31 cellular contexts compared by ENCODE assay signal in the genomic region with DNA sequence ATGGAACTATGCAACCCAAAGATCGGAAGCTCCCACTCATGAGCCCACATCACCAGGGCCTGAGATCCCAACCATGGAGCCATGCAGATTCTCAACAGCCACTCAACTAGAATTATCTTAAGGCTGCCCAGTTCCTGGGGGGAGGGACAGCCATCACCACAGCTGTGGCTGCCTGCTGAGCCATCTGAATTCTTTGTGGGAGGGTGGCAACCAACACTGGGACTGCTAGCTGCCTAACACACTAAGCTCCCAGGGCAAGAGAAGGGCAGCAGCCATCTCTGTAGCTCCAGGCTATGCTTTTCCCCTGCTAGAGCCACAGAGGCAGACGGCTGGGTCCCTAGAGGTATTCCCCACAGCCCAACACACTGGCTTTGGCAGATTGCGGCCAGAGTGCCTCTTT.
"Had no signal": no experiment of that assay in that cellular context is flagged by ENCODE, and none has a peak within 500 bp of the region (broad histone marks: within the 10 kb centered on the region; RNA-seq: fewer than 3 reads in every experiment).

No MANE protein-coding gene starts in this region.

- H3K27ac Mint-ChIP-seq: natural killer cell treated with Interleukin-12 subunit alpha and Interleukin-12 subunit beta and Interleukin-15 and Interleukin-18, amount 100 ng/mL, for 72 hours; nephron progenitor cell; progenitor cell of endocrine pancreas; stimulated activated memory B cell treated with anti-CD40 and anti-IgM and Interleukin-4, amounts not matched to agents 10 μg/mL and 1 μg/mL and 100 μg/mL, for 72 hours; stimulated activated naive CD8-positive, alpha-beta T cell treated with anti-CD3 and anti-CD28 coated beads, Interleukin-15, amount 100 ng/mL, for 72 hours had no signal

- H3K36me3 Mint-ChIP-seq: stimulated activated memory B cell treated with anti-CD40 and anti-IgM and Interleukin-4, amounts not matched to agents 10 μg/mL and 1 μg/mL and 100 μg/mL, for 72 hours had no signal

- H3K27ac ChIP-seq: ovary, parathyroid adenoma, psoas muscle, right lobe of liver, sigmoid colon, skin epidermis, spleen, suprapubic skin, testis, tibial nerve, upper lobe of left lung, vagina had no signal

- H3K9ac ChIP-seq: parathyroid adenoma had no signal

- H3K27me3 ChIP-seq: ovary, right lobe of liver, sigmoid colon, spleen, suprapubic skin, testis, tibial nerve, upper lobe of left lung, vagina had no signal

- H3K4me3 ChIP-seq: ovary, psoas muscle, right lobe of liver, sigmoid colon, skin epidermis, smooth muscle cell, spleen, suprapubic skin, testis, tibial nerve, upper lobe of left lung, vagina had no signal

- DNase-seq: naive thymus-derived CD8-positive, alpha-beta T cell; nephron progenitor cell; occipital lobe; ovary; psoas muscle; right cardiac atrium; right lobe of liver; sigmoid colon; spleen; stimulated activated CD4-positive, alpha-beta T cell treated with anti-CD3 and anti-CD28 coated beads, Interleukin-12 subunit alpha, Interleukin-12 subunit beta, amount 100 ng/mL, for 4 hours; stimulated activated CD4-positive, alpha-beta T cell treated with anti-CD3 and anti-CD28 coated beads, Interleukin-1b, Interleukin-23, amount 100 ng/mL, for 48 hours; stimulated activated CD4-positive, alpha-beta T cell treated with anti-CD3 and anti-CD28 coated beads, Interleukin-4, amount 100 ng/mL, for 1 hour; stimulated activated CD4-positive, alpha-beta T cell treated with anti-CD3 and anti-CD28 coated beads, Interleukin-4, amount 100 ng/mL, for 4 hours; stimulated activated CD8-positive, alpha-beta memory T cell treated with anti-CD3 and anti-CD28 coated beads, Interleukin-4, amount 100 ng/mL, for 48 hours; stimulated activated naive CD4-positive, alpha-beta T cell; stimulated activated naive CD8-positive, alpha-beta T cell treated with anti-CD3 and anti-CD28 coated beads, Interleukin-15, amount 100 ng/mL, for 72 hours; stimulated activated naive CD8-positive, alpha-beta T cell treated with anti-CD3 and anti-CD28 coated beads, Interleukin-15, Interleukin-2, amounts not matched to agents 100 U/mL and 50 U/mL, for 24 hours; substantia nigra; testis; trophoblast cell had no signal

- H3K4me2 ChIP-seq: smooth muscle cell had no signal

- H3K9me3 ChIP-seq: ovary, right lobe of liver, testis, vagina had no signal

- H3K27me3 Mint-ChIP-seq: naive thymus-derived CD8-positive, alpha-beta T cell; natural killer cell treated with Interleukin-12 subunit alpha and Interleukin-12 subunit beta and Interleukin-15 and Interleukin-18, amount 100 ng/mL, for 72 hours; progenitor cell of endocrine pancreas; stimulated activated naive CD8-positive, alpha-beta T cell treated with anti-CD3 and anti-CD28 coated beads, Interleukin-15, amount 100 ng/mL, for 72 hours had no signal

- H3K36me3 ChIP-seq: ovary, right lobe of liver, sigmoid colon, spleen, suprapubic skin, tibial nerve, upper lobe of left lung, vagina had no signal

- H2AFZ ChIP-seq: parathyroid adenoma had no signal

- H3K4me1 ChIP-seq: parathyroid adenoma, psoas muscle, right lobe of liver, sigmoid colon, spleen, suprapubic skin, testis, tibial nerve, upper lobe of left lung, vagina had no signal

- H3K4me1 Mint-ChIP-seq: naive thymus-derived CD8-positive, alpha-beta T cell; nephron progenitor cell; neural crest cell; stimulated activated memory B cell treated with anti-CD40 and anti-IgM and Interleukin-4, amounts not matched to agents 10 μg/mL and 1 μg/mL and 100 μg/mL, for 72 hours; stimulated activated naive CD8-positive, alpha-beta T cell treated with anti-CD3 and anti-CD28 coated beads, Interleukin-15, amount 100 ng/mL, for 72 hours had no signal

- H3K4me3 Mint-ChIP-seq: naive thymus-derived CD8-positive, alpha-beta T cell; natural killer cell treated with Interleukin-12 subunit alpha and Interleukin-12 subunit beta and Interleukin-15 and Interleukin-18, amount 100 ng/mL, for 72 hours; nephron progenitor cell; neural crest cell; stimulated activated memory B cell treated with anti-CD40 and anti-IgM and Interleukin-4, amounts not matched to agents 10 μg/mL and 1 μg/mL and 100 μg/mL, for 72 hours; stimulated activated naive CD8-positive, alpha-beta T cell treated with anti-CD3 and anti-CD28 coated beads, Interleukin-15, amount 100 ng/mL, for 72 hours had no signal

- ATAC-seq: naive thymus-derived CD8-positive, alpha-beta T cell; natural killer cell treated with Interleukin-12 subunit alpha and Interleukin-12 subunit beta and Interleukin-15 and Interleukin-18, amount 100 ng/mL, for 72 hours; psoas muscle; right cardiac atrium; stimulated activated memory B cell treated with anti-CD40 and anti-IgM and Interleukin-4, amounts not matched to agents 10 μg/mL and 1 μg/mL and 100 μg/mL, for 72 hours; stimulated activated naive CD8-positive, alpha-beta T cell treated with anti-CD3 and anti-CD28 coated beads, Interleukin-15, amount 100 ng/mL, for 72 hours; stimulated activated naive CD8-positive, alpha-beta T cell treated with anti-CD3 and anti-CD28 coated beads, Interleukin-15, Interleukin-2, amounts not matched to agents 100 U/mL and 50 U/mL, for 24 hours had no signal
